ENCODE assay signal across 9 cellular contexts in the genomic region with DNA sequence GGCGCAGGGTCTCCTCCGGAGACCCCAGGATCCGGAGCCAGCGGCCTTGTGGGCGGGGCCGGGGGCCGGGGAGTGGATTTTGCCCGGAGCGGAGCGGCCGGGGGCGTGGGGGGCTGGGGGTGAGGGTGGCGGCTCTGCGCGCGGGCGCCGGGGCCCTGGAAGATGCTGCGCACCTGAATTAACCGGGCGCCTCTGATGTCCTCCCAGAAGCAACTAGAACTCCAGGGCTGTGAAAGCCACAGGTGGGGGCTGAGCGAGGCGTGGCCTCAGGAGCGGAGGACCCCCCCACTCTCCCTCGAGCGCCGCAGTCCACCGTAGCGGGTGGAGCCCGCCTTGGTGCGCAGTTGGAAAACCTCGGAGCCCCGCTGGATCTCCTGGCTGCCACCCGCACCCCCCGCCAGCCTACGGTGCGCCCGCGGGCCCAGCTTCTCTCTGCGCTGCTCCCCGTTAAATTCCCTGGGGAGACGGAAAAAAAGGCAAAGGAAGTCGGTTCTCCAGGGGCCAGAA. TPM values are rescaled to one million over a fixed set of nuclear protein-coding genes. Genes with fewer than 3 reads are reported as not detected.
DNase-seq lines count a peak whose midpoint lies in the region; ATAC-seq and TF ChIP-seq lines count a peak whose summit lies in the region.
"Had no signal": no experiment of that assay in that cellular context is flagged by ENCODE, and none has a peak within 500 bp of the region (broad histone marks: within the 10 kb centered on the region; RNA-seq: fewer than 3 reads in every experiment).

No MANE protein-coding gene starts in this region.

- H3K9ac ChIP-seq in PC-3 (ENCODE audit: low read length), result peak overlapping the region; percentile 82

- 3 to 15% (median 4%) methylated on average over 13 to 43 of the region's 43 CpGs for WGBS in stomach, 5 donors

- H3F3A ChIP-seq in PC-3 (ENCODE audit: low read length, unreplicated experiment), result no peaks in the 10 kb centered on the region

- H3K27me3 ChIP-seq in PC-3 (ENCODE audit: low read length) (no peaks in the 10 kb centered on the region), stomach (no peaks in the 10 kb centered on the region)

- peak overlapping the region; percentile 95 for H3K4me2 ChIP-seq in PC-3 (ENCODE audit: low read length)

- peaks cover 5% of the 10 kb centered on the region; the same call in 1 of the 2 replicates for H4K20me1 ChIP-seq in PC-3 (ENCODE audit: low read length)

- ATAC-seq in GM19455 (IDR thresholded peaks at IDR 0.05; ENCODE audit: unreplicated experiment), result peak; percentile 8
- peak; percentile 32 for ATAC-seq in PC-3
- peak; percentile 46 for ATAC-seq in left lobe of liver
- no peak for ATAC-seq in GM21717 (IDR thresholded peaks at IDR 0.05; ENCODE audit: unreplicated experiment)
- no peak for ATAC-seq in HG02973 (IDR thresholded peaks at IDR 0.05; ENCODE audit: unreplicated experiment)

- no peaks in the 10 kb centered on the region for H3K9me3 ChIP-seq in PC-3 (ENCODE audit: low read length)
- no peaks in the 10 kb centered on the region for H3K9me3 ChIP-seq in stomach

- H3K4me1 ChIP-seq in PC-3 (ENCODE audit: insufficient read depth, low read length) (peaks cover 20% of the 10 kb centered on the region), stomach (peaks cover 17 to 47% (median 45%) of the 10 kb centered on the region in 4 donors)

- H3K27ac ChIP-seq in PC-3 (ENCODE audit: low read length) (no peak overlapping the region), stomach (peak overlapping the region; percentile 83 to 93 (median 90))

- H3K36me3 ChIP-seq in PC-3 (ENCODE audit: low read depth, low read length), result peaks cover 13% of the 10 kb centered on the region
- peaks cover 0 to 32% (median 29%) of the 10 kb centered on the region in 4 donors for H3K36me3 ChIP-seq in stomach

- CTCF ChIA-PET in PC-3 (lab: Charles Lee), result interaction anchor here (0.7 kb wide), 1 partner anchor 96 kb away, joined by 7 read pairs; no protein-coding TSS in a partner anchor

- intact Hi-C loops in PC-3 (cut with micrococcal nuclease), result loop anchor here (1.0 kb wide), 1 partner anchor 73 kb away; a partner anchor contains a TSS
- intact Hi-C loops in stomach (cut with DNase I; ENCODE audit: low total_unique reads), result no loop called here

- TF ChIP-seq EP300 in stomach (IDR thresholded peaks at IDR 0.05), result no peak

- peaks cover 30% of the 10 kb centered on the region for H3K79me2 ChIP-seq in PC-3 (ENCODE audit: low read length)

- POLR2A ChIA-PET in PC-3 (lab: Charles Lee; ENCODE audit: unreplicated experiment), result no interaction called here

- no peaks in the 10 kb centered on the region for H3K9me2 ChIP-seq in PC-3 (replicated peaks; ENCODE audit: low read length)

- peak overlapping the region; percentile 66 for H2AFZ ChIP-seq in PC-3 (ENCODE audit: low read length)

- no peak for DNase-seq in PC-3
- peak; percentile 21 for DNase-seq in cerebellum (ENCODE audit: low spot score)
- no peak for DNase-seq in left lobe of liver (ENCODE audit: low spot score)
- no peak for DNase-seq in stomach
- no peak for DNase-seq in GM19240 (ENCODE audit: insufficient read length, low spot score)

- no peak for TF ChIP-seq POLR2A in stomach (IDR thresholded peaks at IDR 0.05)

- H3K4me3 ChIP-seq in PC-3 (ENCODE audit: low read length), result peak overlapping the region; percentile 82
- H3K4me3 ChIP-seq in stomach, result peak overlapping the region; percentile 67 to 99 (median 91)

- no TSS peak for BruUV-seq in PC-3 (replicated peaks; lab: Mats Ljungman, UMichigan)

- TF ChIP-seq CTCF in PC-3 (conservative IDR thresholded peaks at IDR 0.05; ENCODE audit: low read depth, low read length), result no peak
- no peak for TF ChIP-seq CTCF in stomach (IDR thresholded peaks at IDR 0.05)

RNA-seq across cellular contexts. Expression of a gene that starts 0.5 kb away (rescaled TPM):
- 15.0 and 18.4 TPM in 2 replicates for total RNA-seq in PC-3 (2014; rRNA removed)
- 10.1 TPM for total RNA-seq in cerebellum
- total RNA-seq in left lobe of liver, result 6.7 TPM
- 10 to 100 TPM in 3 of 5 donors, 1 to 10 TPM in 2; 2.3 to 93.3 (median 10.1) TPM for total RNA-seq in stomach
- polyA plus RNA-seq in stomach, result 1 to 10 TPM; 2.6 to 8.7 (median 3.0) TPM

RNA-seq across cellular contexts. Expression of a gene that starts 0.6 kb away (rescaled TPM):
- total RNA-seq in PC-3 (2014; rRNA removed) (15.3 and 16.6 TPM in 2 replicates), cerebellum (10.4 TPM), left lobe of liver (25.6 TPM), stomach (100 to 1,000 TPM in 2 of 5 donors, 10 to 100 TPM in 3; 15.8 to 307 (median 54.2) TPM)
- 10 to 100 TPM; 15.7 to 30.1 (median 25.2) TPM for polyA plus RNA-seq in stomach

RNA-seq across cellular contexts. Expression of a gene that starts 39.9 kb away (rescaled TPM):
- total RNA-seq in PC-3 (2014; rRNA removed) (71.4 and 84.1 TPM in 2 replicates), cerebellum (31.9 TPM), left lobe of liver (59.8 TPM), stomach (100 to 1,000 TPM in 4 of 5 donors, 10 to 100 TPM in 1; 84.8 to 358 (median 208) TPM)
- polyA plus RNA-seq in stomach, result 10 to 100 TPM; 12.3 to 29.6 (median 12.4) TPM

RNA-seq across cellular contexts. Expression of a gene that starts 50.9 kb away (rescaled TPM):
- total RNA-seq in PC-3 (2014; rRNA removed) (2.3 and 4.4 TPM in 2 replicates), cerebellum (0.82 TPM), left lobe of liver (0.23 TPM), stomach (1 to 10 TPM in 2 of 5 donors, not detected in 3; 2.7 to 3.9 TPM)
- 10 to 100 TPM in 1 of 3 donors, under 1 TPM in 1, not detected in 1; 0.12 to 10.5 TPM for polyA plus RNA-seq in stomach
- total RNA-seq: T-helper 2 cell treated with Interferon-gamma antibody and Interleukin-4, amounts not matched to agents 100 ng/mL and 5 ng/mL, for 36 hours had no signal

Comparison
In these comparisons a context has a peak if more than half of its experiments do, and no peak if none do; other contexts are left out.
1. ATAC-seq: peak in GM19455 (single experiment), PC-3 (single experiment) and left lobe of liver (single experiment); none in GM21717 (single experiment) and HG02973 (single experiment).